In genomic region chr12:33000016-33000415, GRCh38 we compare ENCODE assay signal across 20 cellular contexts.
DNase-seq lines count a peak whose midpoint lies in the region; ATAC-seq and TF ChIP-seq lines count a peak whose summit lies in the region.
"Had no signal": no experiment of that assay in that cellular context is flagged by ENCODE, and none has a peak within 500 bp of the region (broad histone marks: within the 10 kb centered on the region; RNA-seq: fewer than 3 reads in every experiment).

No MANE protein-coding gene starts in this region.

- H2BK15ac ChIP-seq in H9 (ENCODE audit: low read depth, low read length) = no peak overlapping the region

- H3K14ac ChIP-seq in H9 (ENCODE audit: insufficient read depth, low read length) = no peak overlapping the region

- H3K9me3 Mint-ChIP-seq in H9 = peaks cover 8 to 10% of the 10 kb centered on the region in 2 experiments; a peak in 4 of 5 replicates
- H3K9me3 Mint-ChIP-seq: CD8-positive, alpha-beta T cell had no signal

- H3K27ac Mint-ChIP-seq in H9 = no peak overlapping the region
- H3K27ac Mint-ChIP-seq: B cell; CD8-positive, alpha-beta T cell had no signal

- no peak overlapping the region for H3K4me2 ChIP-seq in H9 (ENCODE audit: insufficient read depth, insufficient read length, low read length)
- H3K4me2 ChIP-seq: BLaER1 treated with 17β-estradiol and CSF1 and Interleukin-3, amounts not matched to agents 10 nM and 100 nM had no signal

- H3K79me2 ChIP-seq in H9 (ENCODE audit: insufficient read depth, low read length) = no peaks in the 10 kb centered on the region

- H4K91ac ChIP-seq in H9 (ENCODE audit: insufficient read length, low read depth, low read length) = no peak overlapping the region

- H2BK12ac ChIP-seq in H9 (ENCODE audit: insufficient read length, low read depth, low read length) = no peak overlapping the region

- H4K5ac ChIP-seq in H9 (ENCODE audit: insufficient read length, low read depth, low read length) = no peak overlapping the region

- no peak overlapping the region for H4K8ac ChIP-seq in H9 (replicated peaks; ENCODE audit: insufficient read length, low read depth, low read length)

- H3K18ac ChIP-seq in H9 (ENCODE audit: insufficient read length, low read depth, low read length) = no peak overlapping the region

- H3K4me3 ChIP-seq in ectodermal cell (ENCODE audit: insufficient read depth, low read depth, low read length) (no peak overlapping the region), mesodermal cell (ENCODE audit: extremely low read depth, insufficient read depth, low read length, poor library complexity, severe bottlenecking) (no peak overlapping the region)
- H3K4me3 ChIP-seq: BLaER1 treated with 17β-estradiol and CSF1 and Interleukin-3, amounts not matched to agents 10 nM and 100 nM; GM23248; K562 had no signal

- H3K36me3 ChIP-seq in ectodermal cell (ENCODE audit: control insufficient read depth, insufficient read depth, low read length) (no peaks in the 10 kb centered on the region), mesodermal cell (ENCODE audit: control insufficient read depth, insufficient read depth, low read length) (no peaks in the 10 kb centered on the region)
- H3K36me3 ChIP-seq: BLaER1 treated with 17β-estradiol and CSF1 and Interleukin-3, amounts not matched to agents 10 nM and 100 nM had no signal

- no peak overlapping the region for H2BK20ac ChIP-seq in H9 (ENCODE audit: low read depth, low read length, poor library complexity, severe bottlenecking)

- no peak for TF ChIP-seq CTCF in H9 (conservative IDR thresholded peaks at IDR 0.05)

- no CpG with 5 or more reads among the region's 2 CpGs for WGBS in H9 (ENCODE audit: extremely low coverage, insufficient read length, low lambda C conversion rate)
- WGBS in ectodermal cell, 2 experiments = 51 to 68% methylated on average over 2 of the region's 2 CpGs
- WGBS in mesodermal cell (ENCODE audit: insufficient coverage in 2 of 2), 2 experiments = 45 to 88% methylated on average over 1 of the region's 2 CpGs

- H3K79me1 ChIP-seq in H9 (ENCODE audit: insufficient read depth, low read depth, low read length, poor library complexity, severe bottlenecking) = no peaks in the 10 kb centered on the region

- H2AK5ac ChIP-seq in H9 (ENCODE audit: insufficient read length, low read length) = no peak overlapping the region

- H3T11ph ChIP-seq in H9 (ENCODE audit: low read length) = no peak overlapping the region

- no peak overlapping the region for H3K27ac ChIP-seq in H9 (ENCODE audit: insufficient read length, low read depth, low read length)
- peak overlapping the region; percentile 79 for H3K27ac ChIP-seq in ectodermal cell (ENCODE audit: insufficient read depth, low read depth, low read length, poor library complexity, severe bottlenecking)
- H3K27ac ChIP-seq in mesodermal cell (ENCODE audit: low read depth, low read length, severe bottlenecking) = peak overlapping the region; percentile 11
- H3K27ac ChIP-seq: BLaER1 treated with 17β-estradiol and CSF1 and Interleukin-3, amounts not matched to agents 10 nM and 100 nM; GM23248; HL-60 had no signal

- peaks cover 7 to 12% of the 10 kb centered on the region in 2 experiments; a peak in 3 of 4 replicates for H3K4me1 Mint-ChIP-seq in H9
- H3K4me1 Mint-ChIP-seq: B cell had no signal

- no peaks in the 10 kb centered on the region for H3K23me2 ChIP-seq in H9 (ENCODE audit: insufficient read length, low read depth, low read length, poor library complexity, severe bottlenecking)

- no peaks in the 10 kb centered on the region for H4K20me1 ChIP-seq in H9 (ENCODE audit: control insufficient read depth, insufficient read depth, insufficient read length)
- H4K20me1 ChIP-seq: BLaER1 treated with 17β-estradiol and CSF1 and Interleukin-3, amounts not matched to agents 10 nM and 100 nM had no signal

- H3K9me3 ChIP-seq in H9 (ENCODE audit: control insufficient read depth, low read depth, low read length) = no peaks in the 10 kb centered on the region
- H3K9me3 ChIP-seq in ectodermal cell (ENCODE audit: control insufficient read depth, low read length) = no peaks in the 10 kb centered on the region
- no peaks in the 10 kb centered on the region for H3K9me3 ChIP-seq in mesodermal cell (ENCODE audit: control insufficient read depth, low read length)

- H2AFZ ChIP-seq in H9 (ENCODE audit: low read length) = no peak overlapping the region
- H2AFZ ChIP-seq: GM23248 had no signal

- H2BK120ac ChIP-seq in H9 (ENCODE audit: low read depth, low read length, poor library complexity, severe bottlenecking) = no peak overlapping the region

- no peaks in the 10 kb centered on the region for H3K36me3 Mint-ChIP-seq in H9 (ENCODE audit: insufficient read depth in 1 of 3, low read depth in 3 of 3)
- H3K36me3 Mint-ChIP-seq: CD8-positive, alpha-beta T cell had no signal

- H3K27me3 Mint-ChIP-seq in H9 (ENCODE audit: low read depth) = no peaks in the 10 kb centered on the region
- H3K27me3 Mint-ChIP-seq: B cell had no signal

- H3K27me3 ChIP-seq in H9 (ENCODE audit: insufficient read depth, low read length) (no peaks in the 10 kb centered on the region), ectodermal cell (ENCODE audit: control insufficient read depth, insufficient read depth, low read length, poor library complexity, severe bottlenecking) (no peaks in the 10 kb centered on the region)
- H3K27me3 ChIP-seq: BLaER1 treated with 17β-estradiol and CSF1 and Interleukin-3, amounts not matched to agents 10 nM and 100 nM had no signal

- H3K56ac ChIP-seq in H9 (ENCODE audit: insufficient read length, low read depth, low read length) = no peak overlapping the region

- no peak for ATAC-seq in HG03108 (IDR thresholded peaks at IDR 0.05; ENCODE audit: unreplicated experiment)
- ATAC-seq: CD8-positive, alpha-beta T cell; K562 had no signal

- no peak overlapping the region for H3K9ac ChIP-seq in H9 (ENCODE audit: extremely low read depth, insufficient read length, low read length)
- H3K9ac ChIP-seq: BLaER1 treated with 17β-estradiol and CSF1 and Interleukin-3, amounts not matched to agents 10 nM and 100 nM; GM23248 had no signal

- H3K4me3 Mint-ChIP-seq in H9 = no peak overlapping the region
- H3K4me3 Mint-ChIP-seq: B cell; CD8-positive, alpha-beta T cell had no signal

- H2BK5ac ChIP-seq in H9 (ENCODE audit: insufficient read length, low read length) = no peak overlapping the region

- H3K4me1 ChIP-seq in H9 (ENCODE audit: insufficient read depth, low read length) (no peaks in the 10 kb centered on the region; the same call in 1 of the 2 replicates), ectodermal cell (ENCODE audit: control insufficient read depth, insufficient read depth, low read length) (peaks cover 10% of the 10 kb centered on the region), mesodermal cell (ENCODE audit: control insufficient read depth, insufficient read depth, low read length, poor library complexity, severe bottlenecking) (peaks cover 14% of the 10 kb centered on the region)
- H3K4me1 ChIP-seq: BLaER1 treated with 17β-estradiol and CSF1 and Interleukin-3, amounts not matched to agents 10 nM and 100 nM had no signal

- no peak overlapping the region for H3K23ac ChIP-seq in H9 (ENCODE audit: insufficient read length, low read depth, low read length)

- DNase-seq in H9 = peak; percentile 35
- no peak for DNase-seq in stimulated activated CD4-positive, alpha-beta T cell treated with anti-CD3 and anti-CD28 coated beads, Interleukin-4, amount 100 ng/mL, for 4 hours
- DNase-seq in NCI-H82 treated with DMSO at 0.1 percent for 48 hours (lab: John Stamatoyannopoulos, UW; ENCODE audit: unreplicated experiment) = no peak
- no peak for DNase-seq in epidermal melanocyte (ENCODE audit: insufficient read length, low spot score)
- DNase-seq: Calu3; CD8-positive, alpha-beta T cell; DMS 273 treated with DMSO at 0.1 percent for 48 hours; DMS53; DND-41; EL; GM23248; H7; IMR-90 had no signal

- H3K4ac ChIP-seq in H9 (ENCODE audit: low read depth, low read length) = no peak overlapping the region
